ENCODE assay signal across 17 cellular contexts in the genomic region with DNA sequence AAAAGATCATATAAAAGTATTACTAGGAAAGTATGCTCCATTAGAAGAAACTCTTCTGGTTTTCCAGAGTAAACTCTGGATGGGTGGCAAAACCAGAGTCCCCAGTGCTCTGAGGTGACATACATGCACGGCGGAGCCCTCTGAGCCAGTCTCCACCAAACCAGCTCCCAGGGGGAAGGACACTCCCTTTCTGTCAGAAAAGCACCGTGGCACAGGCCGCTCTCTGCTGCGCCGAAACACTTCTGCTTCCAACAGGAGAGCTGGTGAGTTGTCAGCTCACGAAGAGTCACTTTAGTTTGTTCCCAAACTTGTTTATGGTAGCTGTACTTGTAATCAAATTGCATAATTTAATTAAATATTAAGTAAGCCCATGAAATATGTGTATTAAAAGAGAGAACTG.
"Had no signal": no experiment of that assay in that cellular context is flagged by ENCODE, and none has a peak within 500 bp of the region (broad histone marks: within the 10 kb centered on the region; RNA-seq: fewer than 3 reads in every experiment).

No MANE protein-coding gene starts in this region.

- H3K4me2 ChIP-seq: hepatocyte had no signal

- H2AFZ ChIP-seq: hepatocyte had no signal

- H3K4me1 Mint-ChIP-seq: activated B cell treated with CpG ODN at 0.5 μM for 24 hours had no signal

- H3K9me3 ChIP-seq: mucosa of descending colon, prostate gland, thoracic aorta, upper lobe of right lung had no signal

- ATAC-seq: activated CD8-positive, alpha-beta T cell treated with anti-CD3 and anti-CD28 coated beads for 36 hours; activated T-cell treated with anti-CD3 and anti-CD28 coated beads, Interleukin-2, amount 50 U/mL, for 72 hours; esophagus mucosa; mucosa of descending colon; natural killer cell treated with Interleukin-12 subunit alpha and Interleukin-12 subunit beta and Interleukin-15 and Interleukin-18, amount 100 ng/mL, for 72 hours; sciatic nerve; upper lobe of right lung had no signal

- H3K4me1 ChIP-seq: prostate gland had no signal

- DNase-seq: activated B cell treated with CpG ODN at 0.5 μM for 24 hours; activated CD4-positive, alpha-beta T cell treated with anti-CD3 and anti-CD28 coated beads for 48 hours; activated CD8-positive, alpha-beta T cell treated with anti-CD3 and anti-CD28 coated beads for 36 hours; activated T-cell treated with anti-CD3 and anti-CD28 coated beads, Interleukin-2, amount 50 U/mL, for 72 hours; islet precursor cell; mammary epithelial cell; mucosa of descending colon; stimulated activated CD4-positive, alpha-beta T cell treated with anti-CD3 and anti-CD28 coated beads, Interleukin-12 subunit alpha, Interleukin-12 subunit beta, amount 100 ng/mL, for 4 hours; stimulated activated CD4-positive, alpha-beta T cell treated with anti-CD3 and anti-CD28 coated beads, Interleukin-2, amount 100 ng/mL, for 24 hours; upper lobe of right lung had no signal

- H3K4me3 ChIP-seq: cardiac muscle cell, hepatocyte, mucosa of descending colon, prostate gland, thoracic aorta, upper lobe of right lung had no signal

- H3K9me3 Mint-ChIP-seq: activated B cell treated with CpG ODN at 0.5 μM for 24 hours; activated CD8-positive, alpha-beta T cell treated with anti-CD3 and anti-CD28 coated beads for 36 hours; activated T-cell treated with anti-CD3 and anti-CD28 coated beads, Interleukin-2, amount 50 U/mL, for 72 hours; natural killer cell treated with Interleukin-12 subunit alpha and Interleukin-12 subunit beta and Interleukin-15 and Interleukin-18, amount 100 ng/mL, for 72 hours had no signal

- H3K27me3 Mint-ChIP-seq: activated B cell treated with CpG ODN at 0.5 μM for 24 hours; activated CD8-positive, alpha-beta T cell treated with anti-CD3 and anti-CD28 coated beads for 36 hours; natural killer cell treated with Interleukin-12 subunit alpha and Interleukin-12 subunit beta and Interleukin-15 and Interleukin-18, amount 100 ng/mL, for 72 hours had no signal

- H3K27me3 ChIP-seq: cardiac muscle cell, hepatocyte, upper lobe of right lung had no signal

- H3K4me3 Mint-ChIP-seq: activated B cell treated with CpG ODN at 0.5 μM for 24 hours; activated CD8-positive, alpha-beta T cell treated with anti-CD3 and anti-CD28 coated beads for 36 hours had no signal

- H3K27ac Mint-ChIP-seq: activated B cell treated with CpG ODN at 0.5 μM for 24 hours; activated T-cell treated with anti-CD3 and anti-CD28 coated beads, Interleukin-2, amount 50 U/mL, for 72 hours had no signal

- H3K27ac ChIP-seq: cardiac muscle cell, prostate gland, thoracic aorta, upper lobe of right lung had no signal
